Comparison of ENCODE assay signal across 24 cellular contexts in genomic region chr4:132893787-132894186, GRCh38.
"Had no signal": no experiment of that assay in that cellular context is flagged by ENCODE, and none has a peak within 500 bp of the region (broad histone marks: within the 10 kb centered on the region; RNA-seq: fewer than 3 reads in every experiment).

No MANE protein-coding gene starts in this region.

- H3K27ac ChIP-seq: heart right ventricle, hepatocyte, left ventricle myocardium inferior, ovary, skin epidermis, suprapubic skin, thoracic aorta, tibial artery, upper lobe of right lung had no signal

- H3K4me1 ChIP-seq: heart right ventricle, left ventricle myocardium inferior, suprapubic skin, tibial artery, upper lobe of right lung had no signal

- DNase-seq: heart right ventricle; islet precursor cell; left ventricle myocardium inferior; mesendoderm; naive thymus-derived CD4-positive, alpha-beta T cell; ovary; retina; right cardiac atrium; stimulated activated CD4-positive, alpha-beta T cell treated with anti-CD3 and anti-CD28 coated beads, Interleukin-12 subunit alpha, Interleukin-12 subunit beta, amount 100 ng/mL, for 4 hours; stimulated activated CD4-positive, alpha-beta T cell treated with anti-CD3 and anti-CD28 coated beads, Interleukin-4, amount 100 ng/mL, for 24 hours; stimulated activated naive CD4-positive, alpha-beta T cell; tibial artery; trophoblast cell; upper lobe of right lung had no signal

- H3K9me3 ChIP-seq: ovary, suprapubic skin, thoracic aorta, tibial artery had no signal

- H3K27me3 Mint-ChIP-seq: naive thymus-derived CD4-positive, alpha-beta T cell; natural killer cell treated with Interleukin-12 subunit alpha and Interleukin-12 subunit beta and Interleukin-15 and Interleukin-18, amount 100 ng/mL, for 72 hours; progenitor cell of endocrine pancreas; stimulated activated naive CD8-positive, alpha-beta T cell treated with anti-CD3 and anti-CD28 coated beads, Interleukin-15, Interleukin-2, amounts not matched to agents 100 ng/mL and 50 ng/mL, for 24 hours had no signal

- H3K4me3 ChIP-seq: heart right ventricle, hepatocyte, left ventricle myocardium inferior, lung, ovary, skin epidermis, suprapubic skin, thoracic aorta, tibial artery, upper lobe of right lung had no signal

- H3K4me2 ChIP-seq: hepatocyte had no signal

- H2AFZ ChIP-seq: hepatocyte had no signal

- H3K79me2 ChIP-seq: hepatocyte had no signal

- H3K4me3 Mint-ChIP-seq: mesothelial cell of epicardium; naive thymus-derived CD4-positive, alpha-beta T cell; natural killer cell treated with Interleukin-12 subunit alpha and Interleukin-12 subunit beta and Interleukin-15 and Interleukin-18, amount 100 ng/mL, for 72 hours; stimulated activated effector memory CD8-positive, alpha-beta T cell treated with anti-CD3 and anti-CD28 coated beads, Interleukin-12 subunit alpha, Interleukin-12 subunit beta, amount 100 ng/mL, for 72 hours; stimulated activated naive CD8-positive, alpha-beta T cell treated with anti-CD3 and anti-CD28 coated beads, Interleukin-15, Interleukin-2, amounts not matched to agents 100 ng/mL and 50 ng/mL, for 24 hours had no signal

- H3K4me1 Mint-ChIP-seq: naive thymus-derived CD4-positive, alpha-beta T cell; stimulated activated effector memory CD8-positive, alpha-beta T cell treated with anti-CD3 and anti-CD28 coated beads, Interleukin-12 subunit alpha, Interleukin-12 subunit beta, amount 100 ng/mL, for 72 hours had no signal

- H3K36me3 Mint-ChIP-seq: mesothelial cell of epicardium; naive thymus-derived CD4-positive, alpha-beta T cell; natural killer cell treated with Interleukin-12 subunit alpha and Interleukin-12 subunit beta and Interleukin-15 and Interleukin-18, amount 100 ng/mL, for 72 hours; stimulated activated effector memory CD8-positive, alpha-beta T cell treated with anti-CD3 and anti-CD28 coated beads, Interleukin-12 subunit alpha, Interleukin-12 subunit beta, amount 100 ng/mL, for 72 hours had no signal

- H3K27me3 ChIP-seq: heart right ventricle, hepatocyte, ovary, suprapubic skin, tibial artery, upper lobe of right lung had no signal

- H3K27ac Mint-ChIP-seq: mesothelial cell of epicardium; naive thymus-derived CD4-positive, alpha-beta T cell; natural killer cell treated with Interleukin-12 subunit alpha and Interleukin-12 subunit beta and Interleukin-15 and Interleukin-18, amount 100 ng/mL, for 72 hours; progenitor cell of endocrine pancreas; stimulated activated effector memory CD8-positive, alpha-beta T cell treated with anti-CD3 and anti-CD28 coated beads, Interleukin-12 subunit alpha, Interleukin-12 subunit beta, amount 100 ng/mL, for 72 hours; stimulated activated naive CD8-positive, alpha-beta T cell treated with anti-CD3 and anti-CD28 coated beads, Interleukin-15, Interleukin-2, amounts not matched to agents 100 ng/mL and 50 ng/mL, for 24 hours had no signal

- H3K36me3 ChIP-seq: heart right ventricle, left ventricle myocardium inferior, ovary, suprapubic skin, thoracic aorta, tibial artery, upper lobe of right lung had no signal
